Comparison of ENCODE assay signal across 8 cellular contexts in genomic region chr1:46527474-46528296, GRCh38. TPM values are rescaled to one million over a fixed set of nuclear protein-coding genes. Genes with fewer than 3 reads are reported as not detected.
A peak's percentile ranks its signal among the peaks of the same experiment; 100 is the strongest.
DNase-seq lines count a peak whose midpoint lies in the region; ATAC-seq, FAIRE-seq and TF ChIP-seq lines count a peak whose summit lies in the region.

No MANE protein-coding gene starts in this region.

- peaks cover 87% of the 10 kb centered on the region for H3K27me3 Mint-ChIP-seq in progenitor cell of endocrine pancreas

- WGBS in aorta, 2 donors: 31 to 35% methylated on average over 3 of the region's 3 CpGs

- H3K27ac ChIP-seq in AG04450 (ENCODE audit: low read depth, low read length) (no peak overlapping the region), aorta (ENCODE audit: low read depth in 1 of 2, low read length in 2 of 2) (no peak overlapping the region)

- peaks cover 4% of the 10 kb centered on the region for H3K4me1 Mint-ChIP-seq in progenitor cell of endocrine pancreas (ENCODE audit: low read depth)

- H3K27me3 ChIP-seq in AG04450 (ENCODE audit: control insufficient read depth, insufficient read depth, low read length) (peaks cover 63% of the 10 kb centered on the region), aorta (ENCODE audit: control insufficient read depth in 1 of 2, insufficient read depth in 2 of 2, low read length in 1 of 2) (no peaks in the 10 kb centered on the region)

- POLR2A ChIA-PET in AG04450 (lab: Yijun Ruan, JAX): no interaction called here

- no peaks in the 10 kb centered on the region for H3K9me3 Mint-ChIP-seq in progenitor cell of endocrine pancreas (ENCODE audit: low read depth)

- TF ChIP-seq CTCF in AG04450 (IDR thresholded peaks at IDR 0.05; ENCODE audit: low read depth, low read length) (peak; percentile 92), progenitor cell of endocrine pancreas (IDR thresholded peaks at IDR 0.05; ENCODE audit: unreplicated experiment) (peak; percentile 89)

- DNase-seq in AG04450 (ENCODE audit: low read depth, low spot score) (no peak), GM18507 (ENCODE audit: extremely low spot score, insufficient read length, low read depth) (peak; percentile 75), M059J (ENCODE audit: low read depth) (peak; percentile 75), SKM-1 (lab: John Stamatoyannopoulos, UW; ENCODE audit: unreplicated experiment) (peak; percentile 69), Right ventricle myocardium inferior (ENCODE audit: missing footprints) (peak; percentile 90), progenitor cell of endocrine pancreas (ENCODE audit: low spot score, unreplicated experiment) (peak; percentile 80), aorta (peak; percentile 88 to 92)
- peak; percentile 73 for DNase-seq in activated naive CD4-positive, alpha-beta T cell treated with anti-CD3 and anti-CD28 coated beads, Interleukin-2, amount 50 U/mL, for 16 hours

- H3K4me3 ChIP-seq in AG04450 (ENCODE audit: low read depth, low read length): no peak overlapping the region
- H3K4me3 ChIP-seq in aorta (ENCODE audit: low read length in 2 of 2): no peak overlapping the region

- H3K9me3 ChIP-seq in AG04450 (ENCODE audit: control insufficient read depth, insufficient read depth, low read length) (no peaks in the 10 kb centered on the region), aorta (ENCODE audit: control insufficient read depth, low read length) (no peaks in the 10 kb centered on the region)

- CTCF ChIA-PET in AG04450 (lab: Charles Lee): interaction anchor here (0.6 to 6.5 kb wide), 26 partner anchors 9 to 198 kb away, joined by 3 to 159 read pairs (median 5); no protein-coding TSS in a partner anchor

- intact Hi-C loops in Right ventricle myocardium inferior (cut with DNase I) (loop anchor here (1.0 to 5.0 kb wide), 4 partner anchors 50 to 121 kb away; no protein-coding TSS in a partner anchor), aorta (cut with DNase I) (loop anchor here (1.0 to 2.0 kb wide), 4 partner anchors 51 to 123 kb away; no protein-coding TSS in a partner anchor)

- H3K36me3 ChIP-seq in aorta (ENCODE audit: control insufficient read depth in 1 of 2, insufficient read depth in 2 of 2, low read length in 1 of 2): no peaks in the 10 kb centered on the region

- no peak overlapping the region for H3K4me3 Mint-ChIP-seq in progenitor cell of endocrine pancreas (ENCODE audit: low read depth)

- no peaks in the 10 kb centered on the region for H3K36me3 Mint-ChIP-seq in progenitor cell of endocrine pancreas (ENCODE audit: insufficient read depth)

- no peak overlapping the region for H3K27ac Mint-ChIP-seq in progenitor cell of endocrine pancreas

- FAIRE-seq in GM18507 (lab: Jason Lieb, UNC): peak; percentile 77

- H3K4me1 ChIP-seq in aorta (ENCODE audit: control insufficient read depth in 1 of 2, insufficient read depth in 2 of 2, low read length in 2 of 2): no peaks in the 10 kb centered on the region

- peak; percentile 80 for ATAC-seq in Right ventricle myocardium inferior
- ATAC-seq in aorta (ENCODE audit: low FRiP score): peak; percentile 86

RNA-seq across cellular contexts. Expression of gene KNCN, which starts 23.8 kb away (rescaled TPM):
- not detected in 2 replicates for polyA plus RNA-seq in AG04450 (2011; rRNA removed)
- not detected in 2 replicates for polyA minus RNA-seq in AG04450 (2011; rRNA and poly(A)+ RNA removed)
- not detected in 2 replicates for total RNA-seq in M059J (2014; rRNA removed; shearing (Covaris generic))
- not detected for total RNA-seq in Right ventricle myocardium inferior
- total RNA-seq in progenitor cell of endocrine pancreas: not detected in 2 replicates
- not detected for total RNA-seq in aorta
- under 1 TPM in 1 of 2 donors, not detected in 1; 0.15 TPM for polyA plus RNA-seq in aorta

RNA-seq across cellular contexts. Expression of gene DMBX1, which starts 38.0 kb away (rescaled TPM):
- not detected in 2 replicates for polyA plus RNA-seq in AG04450 (2011; rRNA removed)
- polyA minus RNA-seq in AG04450 (2011; rRNA and poly(A)+ RNA removed): not detected in 2 replicates
- not detected in 2 replicates for total RNA-seq in M059J (2014; rRNA removed; shearing (Covaris generic))
- not detected for total RNA-seq in Right ventricle myocardium inferior
- total RNA-seq in progenitor cell of endocrine pancreas: not detected in 2 replicates
- not detected for total RNA-seq in aorta
- polyA plus RNA-seq in aorta: under 1 TPM in 1 of 2 donors, not detected in 1; 0.38 TPM
